In genomic region chr6:16683524-16684194, GRCh38 we compare ENCODE assay signal across 8 cellular contexts.
A peak's percentile ranks its signal among the peaks of the same experiment; 100 is the strongest.
DNase-seq lines count a peak whose midpoint lies in the region; ATAC-seq and TF ChIP-seq lines count a peak whose summit lies in the region.

No MANE protein-coding gene starts in this region.

- POLR2A ChIA-PET in RWPE1 (lab: Yijun Ruan, JAX; ENCODE audit: low non-redundant PET), result no interaction called here

- H3K27ac ChIP-seq in RWPE1, result peak overlapping the region; percentile 80

- ATAC-seq in HG02610 (IDR thresholded peaks at IDR 0.05; ENCODE audit: unreplicated experiment) (no peak), GM21390 (IDR thresholded peaks at IDR 0.05; ENCODE audit: unreplicated experiment) (no peak), GM21619 (IDR thresholded peaks at IDR 0.05; ENCODE audit: unreplicated experiment) (no peak)

- DNase-seq in H4 (ENCODE audit: low spot score) (peak; percentile 90), RWPE1 (ENCODE audit: low spot score) (peak; percentile 79), fibroblast of gingiva (ENCODE audit: low read depth) (peak; percentile 70), retinal pigment epithelial cell (ENCODE audit: low read depth) (peak; percentile 54), NCI-H345 treated with DMSO at 0.1 percent for 48 hours (lab: John Stamatoyannopoulos, UW; ENCODE audit: unreplicated experiment) (no peak)

- CTCF ChIA-PET in RWPE1 (lab: Yijun Ruan, JAX), result interaction anchor here (0.5 to 1.1 kb wide), 2 partner anchors 58 to 250 kb away, joined by 3 to 4 read pairs; no protein-coding TSS in a partner anchor

- TF ChIP-seq CTCF in RWPE1 (conservative IDR thresholded peaks at IDR 0.05; ENCODE audit: low read depth) (no peak), retinal pigment epithelial cell (conservative IDR thresholded peaks at IDR 0.05; ENCODE audit: low read depth, low read length) (no peak)

- no peak overlapping the region for H3K4me3 ChIP-seq in retinal pigment epithelial cell (ENCODE audit: low read length)
